9 cellular contexts compared by ENCODE assay signal in the genomic region with DNA sequence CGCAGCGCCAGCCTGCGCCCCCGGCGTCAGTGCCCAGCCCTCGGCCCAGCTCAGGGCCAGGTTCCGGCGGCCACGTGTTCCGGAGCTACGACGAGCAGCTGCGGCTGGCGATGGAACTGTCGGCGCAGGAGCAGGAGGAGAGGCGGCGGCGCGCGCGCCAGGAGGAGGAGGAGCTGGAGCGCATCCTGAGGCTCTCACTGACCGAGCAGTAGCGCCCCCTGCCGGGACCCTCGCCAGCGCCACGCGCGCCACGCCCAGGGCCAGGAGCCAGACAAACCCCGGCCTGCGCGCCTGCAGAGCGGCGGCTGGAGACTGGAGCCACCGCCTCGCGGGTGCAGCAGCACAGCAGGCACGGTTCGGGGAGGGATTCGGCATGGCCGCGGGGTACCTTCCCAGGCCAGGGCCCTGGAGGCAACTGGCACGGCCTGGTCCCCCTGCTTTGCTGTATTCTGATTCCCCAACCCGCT. TPM values are rescaled to one million over a fixed set of nuclear protein-coding genes. Genes with fewer than 3 reads are reported as not detected.
A peak's percentile ranks its signal among the peaks of the same experiment; 100 is the strongest.
DNase-seq lines count a peak whose midpoint lies in the region; ATAC-seq and TF ChIP-seq lines count a peak whose summit lies in the region.
"Had no signal": no experiment of that assay in that cellular context is flagged by ENCODE, and none has a peak within 500 bp of the region (broad histone marks: within the 10 kb centered on the region; RNA-seq: fewer than 3 reads in every experiment).

No MANE protein-coding gene starts in this region.

- H3K4me1 Mint-ChIP-seq in IgD-negative memory B cell (peaks cover 13 to 24% (median 14%) of the 10 kb centered on the region in 3 donors), nephron (peaks cover 21% of the 10 kb centered on the region)
- H3K4me1 Mint-ChIP-seq in activated T-helper 1 cell treated with anti-CD3 and anti-CD28 coated beads, Interleukin-12 subunit alpha, Interleukin-12 subunit beta, Interleukin-2, Interleukin-4 antibody, amounts not matched to agents 30 ng/mL and 10 ng/mL and 1 ng/mL, durations not matched to agents 14 hours and 24 hours and 36 hours (ENCODE audit: low read depth), result peaks cover 35% of the 10 kb centered on the region

- TF ChIP-seq CTCF in nephron (IDR thresholded peaks at IDR 0.05; ENCODE audit: unreplicated experiment in 3 of 3), result peak; percentile 72 to 87 (median 77)

- H3K36me3 Mint-ChIP-seq in IgD-negative memory B cell (no peaks in the 10 kb centered on the region), nephron (ENCODE audit: low read depth) (peaks cover 8% of the 10 kb centered on the region)
- H3K36me3 Mint-ChIP-seq in activated T-helper 1 cell treated with anti-CD3 and anti-CD28 coated beads, Interleukin-12 subunit alpha, Interleukin-12 subunit beta, Interleukin-2, Interleukin-4 antibody, amounts not matched to agents 30 ng/mL and 10 ng/mL and 1 ng/mL, durations not matched to agents 14 hours and 24 hours and 36 hours (ENCODE audit: low read depth), result no peaks in the 10 kb centered on the region

- no peak for ATAC-seq in GM18858 (IDR thresholded peaks at IDR 0.05; ENCODE audit: unreplicated experiment)
- ATAC-seq: HCT116 had no signal

- H3K27ac Mint-ChIP-seq in IgD-negative memory B cell (peak overlapping the region in 1 of 3 donors; percentile 14), nephron (no peak overlapping the region)
- no peak overlapping the region for H3K27ac Mint-ChIP-seq in activated T-helper 1 cell treated with anti-CD3 and anti-CD28 coated beads, Interleukin-12 subunit alpha, Interleukin-12 subunit beta, Interleukin-2, Interleukin-4 antibody, amounts not matched to agents 30 ng/mL and 10 ng/mL and 1 ng/mL, durations not matched to agents 14 hours and 24 hours and 36 hours

- DNase-seq in C1 segment of cervical spinal cord (lab: John Stamatoyannopoulos, UW), result peak in 13 of 14 donors; percentile 51 to 95 (median 82)
- DNase-seq in activated T-helper 1 cell treated with anti-CD3 and anti-CD28 coated beads, Interleukin-12 subunit alpha, Interleukin-12 subunit beta, Interleukin-2, Interleukin-4 antibody, amounts not matched to agents 30 ng/mL and 10 ng/mL and 1 ng/mL, durations not matched to agents 14 hours and 24 hours and 36 hours (ENCODE audit: low spot score), result peak; percentile 91
- peak; percentile 81 for DNase-seq in fibroblast of the conjunctiva (ENCODE audit: low read depth)
- peak; percentile 89 for DNase-seq in stimulated activated CD8-positive, alpha-beta memory T cell treated with anti-CD3 and anti-CD28 coated beads, Interleukin-7, amount 100 ng/mL, for 48 hours (ENCODE audit: extremely low read depth in 1 of 2, low read depth in 1 of 2)
- no peak for DNase-seq in NCI-H526 (lab: John Stamatoyannopoulos, UW)

- no peaks in the 10 kb centered on the region for H3K9me3 Mint-ChIP-seq in IgD-negative memory B cell
- H3K9me3 Mint-ChIP-seq in activated T-helper 1 cell treated with anti-CD3 and anti-CD28 coated beads, Interleukin-12 subunit alpha, Interleukin-12 subunit beta, Interleukin-2, Interleukin-4 antibody, amounts not matched to agents 30 ng/mL and 10 ng/mL and 1 ng/mL, durations not matched to agents 14 hours and 24 hours and 36 hours, result no peaks in the 10 kb centered on the region
- H3K9me3 Mint-ChIP-seq in nephron, result no peaks in the 10 kb centered on the region

- H3K27me3 Mint-ChIP-seq in IgD-negative memory B cell, result peaks cover 6% of the 10 kb centered on the region
- H3K27me3 Mint-ChIP-seq in activated T-helper 1 cell treated with anti-CD3 and anti-CD28 coated beads, Interleukin-12 subunit alpha, Interleukin-12 subunit beta, Interleukin-2, Interleukin-4 antibody, amounts not matched to agents 30 ng/mL and 10 ng/mL and 1 ng/mL, durations not matched to agents 14 hours and 24 hours and 36 hours (ENCODE audit: insufficient read depth), result peaks cover 8% of the 10 kb centered on the region
- H3K27me3 Mint-ChIP-seq in nephron (ENCODE audit: low read depth), result peaks cover 43% of the 10 kb centered on the region

- H3K4me3 Mint-ChIP-seq in IgD-negative memory B cell (peak overlapping the region in 3 of 4 donors; percentile 38 to 87 (median 79)), nephron (no peak overlapping the region)
- H3K4me3 Mint-ChIP-seq in activated T-helper 1 cell treated with anti-CD3 and anti-CD28 coated beads, Interleukin-12 subunit alpha, Interleukin-12 subunit beta, Interleukin-2, Interleukin-4 antibody, amounts not matched to agents 30 ng/mL and 10 ng/mL and 1 ng/mL, durations not matched to agents 14 hours and 24 hours and 36 hours, result peak overlapping the region; percentile 40

- intact Hi-C loops in activated T-helper 1 cell treated with anti-CD3 and anti-CD28 coated beads, Interleukin-12 subunit alpha, Interleukin-12 subunit beta, Interleukin-2, Interleukin-4 antibody, amounts not matched to agents 30 ng/mL and 10 ng/mL and 1 ng/mL, durations not matched to agents 14 hours and 24 hours and 36 hours (cut with micrococcal nuclease), result loop anchor here (1.0 to 10.0 kb wide), 3 partner anchors 33 to 501 kb away; partner anchors contain the start of genes NSRP1 and TAOK1

RNA-seq across cellular contexts. Expression of gene CORO6, which starts 9.3 kb away (rescaled TPM):
- polyA plus RNA-seq in IgD-negative memory B cell, result not detected
- 5.1 and 6.4 TPM in 2 replicates for total RNA-seq in activated T-helper 1 cell treated with anti-CD3 and anti-CD28 coated beads, Interleukin-12 subunit alpha, Interleukin-12 subunit beta, Interleukin-2, Interleukin-4 antibody, amounts not matched to agents 30 ng/mL and 10 ng/mL and 1 ng/mL, durations not matched to agents 14 hours and 24 hours and 36 hours

RNA-seq across cellular contexts. Expression of gene ANKRD13B, which starts 20.5 kb away (rescaled TPM):
- not detected for polyA plus RNA-seq in IgD-negative memory B cell
- total RNA-seq in activated T-helper 1 cell treated with anti-CD3 and anti-CD28 coated beads, Interleukin-12 subunit alpha, Interleukin-12 subunit beta, Interleukin-2, Interleukin-4 antibody, amounts not matched to agents 30 ng/mL and 10 ng/mL and 1 ng/mL, durations not matched to agents 14 hours and 24 hours and 36 hours, result 45.8 and 46.2 TPM in 2 replicates

RNA-seq across cellular contexts. Expression of gene GIT1, which starts 24.0 kb away (rescaled TPM):
- 8.6 TPM for polyA plus RNA-seq in IgD-negative memory B cell
- 81.0 and 87.5 TPM in 2 replicates for total RNA-seq in activated T-helper 1 cell treated with anti-CD3 and anti-CD28 coated beads, Interleukin-12 subunit alpha, Interleukin-12 subunit beta, Interleukin-2, Interleukin-4 antibody, amounts not matched to agents 30 ng/mL and 10 ng/mL and 1 ng/mL, durations not matched to agents 14 hours and 24 hours and 36 hours

RNA-seq across cellular contexts. Expression of gene TP53I13, which starts 44.9 kb away (rescaled TPM):
- 29.4 TPM for polyA plus RNA-seq in IgD-negative memory B cell
- 67.4 and 71.8 TPM in 2 replicates for total RNA-seq in activated T-helper 1 cell treated with anti-CD3 and anti-CD28 coated beads, Interleukin-12 subunit alpha, Interleukin-12 subunit beta, Interleukin-2, Interleukin-4 antibody, amounts not matched to agents 30 ng/mL and 10 ng/mL and 1 ng/mL, durations not matched to agents 14 hours and 24 hours and 36 hours

RNA-seq across cellular contexts. Expression of gene ABHD15, which starts 46.6 kb away (rescaled TPM):
- polyA plus RNA-seq in IgD-negative memory B cell, result 11.7 TPM
- 18.5 and 19.5 TPM in 2 replicates for total RNA-seq in activated T-helper 1 cell treated with anti-CD3 and anti-CD28 coated beads, Interleukin-12 subunit alpha, Interleukin-12 subunit beta, Interleukin-2, Interleukin-4 antibody, amounts not matched to agents 30 ng/mL and 10 ng/mL and 1 ng/mL, durations not matched to agents 14 hours and 24 hours and 36 hours

Comparison
In these comparisons a context has a peak if more than half of its experiments do, and no peak if none do; other contexts are left out.
1. DNase-seq: peak in C1 segment of cervical spinal cord (13 of 14), activated T-helper 1 cell treated with anti-CD3 and anti-CD28 coated beads, Interleukin-12 subunit alpha, Interleukin-12 subunit beta, Interleukin-2, Interleukin-4 antibody, amounts not matched to agents 30 ng/mL and 10 ng/mL and 1 ng/mL, durations not matched to agents 14 hours and 24 hours and 36 hours (single experiment), fibroblast of the conjunctiva (single experiment) and stimulated activated CD8-positive, alpha-beta memory T cell treated with anti-CD3 and anti-CD28 coated beads, Interleukin-7, amount 100 ng/mL, for 48 hours (2 of 2); none in NCI-H526 (0 of 2).
2. H3K4me3 Mint-ChIP-seq: peak in IgD-negative memory B cell (3 of 4) and activated T-helper 1 cell treated with anti-CD3 and anti-CD28 coated beads, Interleukin-12 subunit alpha, Interleukin-12 subunit beta, Interleukin-2, Interleukin-4 antibody, amounts not matched to agents 30 ng/mL and 10 ng/mL and 1 ng/mL, durations not matched to agents 14 hours and 24 hours and 36 hours (single experiment); none in nephron (0 of 3).